In the genomic region with DNA sequence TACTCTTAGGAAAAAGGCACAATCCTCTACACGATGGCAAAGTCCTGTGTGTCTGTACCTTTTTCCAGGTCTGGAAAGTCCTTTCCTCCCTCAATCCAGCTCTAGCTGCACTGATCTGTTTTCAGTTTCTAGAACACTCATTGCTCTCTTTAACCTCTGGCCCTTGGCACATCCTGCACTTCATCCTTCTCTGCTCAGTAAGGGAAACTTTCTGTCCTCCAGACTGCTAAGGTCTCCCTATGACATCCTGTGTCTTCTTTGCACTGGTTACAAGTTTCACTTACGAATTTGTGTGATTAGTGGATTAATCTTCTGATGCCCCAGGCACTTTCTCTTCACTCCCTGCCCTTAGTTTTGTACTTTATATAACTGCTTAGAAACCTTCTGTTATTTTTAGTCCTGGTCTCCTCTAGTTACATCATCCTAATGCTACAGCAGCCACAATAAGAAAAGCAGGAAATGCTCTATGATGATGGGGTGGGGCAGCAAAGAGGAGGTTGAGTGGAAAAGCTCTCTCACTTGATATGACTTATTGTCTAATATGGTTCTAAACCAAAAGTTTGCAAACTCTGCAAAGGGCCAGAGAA, we compare ENCODE assay signal across 1 cellular context.
TF ChIP-seq lines count a peak whose summit lies in the region.

No MANE protein-coding gene starts in this region.

TF ChIP-seq in GM12878, 131 proteins besides CTCF, POLR2A, EP300 and RAD21 (continued from another document):
- TF ChIP-seq RELB (IDR thresholded peaks at IDR 0.05; ENCODE audit: low read depth) (no peak), IKZF1 (conservative IDR thresholded peaks at IDR 0.05) (no peak), SPI1 (IDR thresholded peaks at IDR 0.05; ENCODE audit: borderline replicate concordance, insufficient read depth, low read depth, low read length) (no peak), CEBPB (IDR thresholded peaks at IDR 0.05; ENCODE audit: borderline replicate concordance in 1 of 2, low read depth in 2 of 2, low read length in 2 of 2) (no peak), EED (IDR thresholded peaks at IDR 0.05; ENCODE audit: low read depth) (no peak), BMI1 (IDR thresholded peaks at IDR 0.05; ENCODE audit: borderline replicate concordance) (no peak), MAX (IDR thresholded peaks at IDR 0.05; ENCODE audit: low read depth, low read length) (no peak), CHD2 (IDR thresholded peaks at IDR 0.05; ENCODE audit: borderline replicate concordance, low read depth, low read length) (no peak), POLR2AphosphoS5 (IDR thresholded peaks at IDR 0.05; ENCODE audit: low read length) (no peak), ESRRA (IDR thresholded peaks at IDR 0.05; ENCODE audit: low read length) (no peak), SIN3A (IDR thresholded peaks at IDR 0.05; ENCODE audit: low read depth, low read length) (no peak)
- TF ChIP-seq, protein P1, sequence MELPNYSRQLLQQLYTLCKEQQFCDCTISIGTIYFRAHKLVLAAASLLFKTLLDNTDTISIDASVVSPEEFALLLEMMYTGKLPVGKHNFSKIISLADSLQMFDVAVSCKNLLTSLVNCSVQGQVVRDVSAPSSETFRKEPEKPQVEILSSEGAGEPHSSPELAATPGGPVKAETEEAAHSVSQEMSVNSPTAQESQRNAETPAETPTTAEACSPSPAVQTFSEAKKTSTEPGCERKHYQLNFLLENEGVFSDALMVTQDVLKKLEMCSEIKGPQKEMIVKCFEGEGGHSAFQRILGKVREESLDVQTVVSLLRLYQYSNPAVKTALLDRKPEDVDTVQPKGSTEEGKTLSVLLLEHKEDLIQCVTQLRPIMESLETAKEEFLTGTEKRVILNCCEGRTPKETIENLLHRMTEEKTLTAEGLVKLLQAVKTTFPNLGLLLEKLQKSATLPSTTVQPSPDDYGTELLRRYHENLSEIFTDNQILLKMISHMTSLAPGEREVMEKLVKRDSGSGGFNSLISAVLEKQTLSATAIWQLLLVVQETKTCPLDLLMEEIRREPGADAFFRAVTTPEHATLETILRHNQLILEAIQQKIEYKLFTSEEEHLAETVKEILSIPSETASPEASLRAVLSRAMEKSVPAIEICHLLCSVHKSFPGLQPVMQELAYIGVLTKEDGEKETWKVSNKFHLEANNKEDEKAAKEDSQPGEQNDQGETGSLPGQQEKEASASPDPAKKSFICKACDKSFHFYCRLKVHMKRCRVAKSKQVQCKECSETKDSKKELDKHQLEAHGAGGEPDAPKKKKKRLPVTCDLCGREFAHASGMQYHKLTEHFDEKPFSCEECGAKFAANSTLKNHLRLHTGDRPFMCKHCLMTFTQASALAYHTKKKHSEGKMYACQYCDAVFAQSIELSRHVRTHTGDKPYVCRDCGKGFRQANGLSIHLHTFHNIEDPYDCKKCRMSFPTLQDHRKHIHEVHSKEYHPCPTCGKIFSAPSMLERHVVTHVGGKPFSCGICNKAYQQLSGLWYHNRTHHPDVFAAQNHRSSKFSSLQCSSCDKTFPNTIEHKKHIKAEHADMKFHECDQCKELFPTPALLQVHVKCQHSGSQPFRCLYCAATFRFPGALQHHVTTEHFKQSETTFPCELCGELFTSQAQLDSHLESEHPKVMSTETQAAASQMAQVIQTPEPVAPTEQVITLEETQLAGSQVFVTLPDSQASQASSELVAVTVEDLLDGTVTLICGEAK (IDR thresholded peaks at IDR 0.05; ENCODE audit: borderline replicate concordance), result no peak
